Comparison of ENCODE assay signal across 8 cellular contexts in genomic region chr14:103123128-103123633, GRCh38. TPM values are rescaled to one million over a fixed set of nuclear protein-coding genes. Genes with fewer than 3 reads are reported as not detected.
A peak's percentile ranks its signal among the peaks of the same experiment; 100 is the strongest.
DNase-seq lines count a peak whose midpoint lies in the region; ATAC-seq and TF ChIP-seq lines count a peak whose summit lies in the region.

Gene TNFAIP2, plus strand, starts transcription at chr14:103123461. Its CDS starts 2,997 bp downstream, at chr14:103126458.

- CTCF ChIA-PET in Calu3 (lab: Charles Lee) = interaction anchor here (0.8 to 0.9 kb wide), 2 partner anchors 14 to 18 kb away, joined by 3 to 4 read pairs; no protein-coding TSS in a partner anchor

- H3K4me3 ChIP-seq in MG63 (peak within 1 kb of the TSS; percentile 64), duodenal mucosa (ENCODE audit: low read depth in 1 of 2, low read length in 2 of 2) (peak within 1 kb of the TSS; percentile 60 to 68), mononuclear cell (ENCODE audit: low read length) (peak within 1 kb of the TSS; percentile 60), uterus (peak within 1 kb of the TSS; percentile 45 to 55)

- H3K4me1 ChIP-seq in duodenal mucosa (ENCODE audit: control insufficient read depth in 1 of 2, insufficient read depth in 2 of 2, low read length in 2 of 2) (peaks cover 63 to 78% of the 10 kb centered on the region in 2 donors), mononuclear cell (ENCODE audit: insufficient read depth, low read length) (peaks cover 70% of the 10 kb centered on the region), uterus (peaks cover 0 to 31% of the 10 kb centered on the region in 2 donors)

- intact Hi-C loops in Calu3 (cut with micrococcal nuclease; ENCODE audit: unreplicated experiment) = no loop called here
- intact Hi-C loops in uterus (cut with DNase I; ENCODE audit: low total_unique reads) = no loop called here

- H3K27me3 Mint-ChIP-seq in Calu3 (ENCODE audit: unreplicated experiment) = no peaks in the 10 kb centered on the region

- peaks cover 52% of the 10 kb centered on the region for H3K36me3 Mint-ChIP-seq in Calu3 (ENCODE audit: insufficient read depth, unreplicated experiment)

- ATAC-seq in GM18511 (IDR thresholded peaks at IDR 0.05; ENCODE audit: unreplicated experiment) = no peak

- no peaks in the 10 kb centered on the region for H3K9me3 Mint-ChIP-seq in Calu3 (ENCODE audit: low read depth, unreplicated experiment)

- peak within 1 kb of the TSS; percentile 78 for H3K4me3 Mint-ChIP-seq in Calu3 (ENCODE audit: low read depth, unreplicated experiment)

- BruUV-seq in Calu3 (replicated peaks; lab: Mats Ljungman, UMichigan) = no TSS peak

- H3K9me3 ChIP-seq in MG63 (no peaks in the 10 kb centered on the region), duodenal mucosa (ENCODE audit: control insufficient read depth in 1 of 2, low read length in 2 of 2) (no peaks in the 10 kb centered on the region), mononuclear cell (ENCODE audit: low read depth, low read length) (no peaks in the 10 kb centered on the region), uterus (no peaks in the 10 kb centered on the region)

- peak within 1 kb of the TSS; percentile 84 for H3K27ac ChIP-seq in duodenal mucosa (ENCODE audit: low read depth, low read length)
- H3K27ac ChIP-seq in uterus = peak within 1 kb of the TSS; percentile 90 to 92

- peak; percentile 50 to 56 for TF ChIP-seq POLR2A in uterus (IDR thresholded peaks at IDR 0.05)

- no peak for DNase-seq in Calu3
- DNase-seq in MG63 = peak; percentile 44
- DNase-seq in uterus = peak; percentile 42 to 67
- no peak for DNase-seq in NCI-H2171 treated with DMSO at 0.1 percent for 48 hours (lab: John Stamatoyannopoulos, UW)
- DNase-seq in kidney glomerular epithelial cell (lab: John Stamatoyannopoulos, UW) = no peak

- H3K36me3 ChIP-seq in MG63 (peaks cover 8% of the 10 kb centered on the region), duodenal mucosa (ENCODE audit: control insufficient read depth in 1 of 2, insufficient read depth in 2 of 2, low read length in 2 of 2) (no peaks in the 10 kb centered on the region), uterus (no peaks in the 10 kb centered on the region)

- peak within 1 kb of the TSS; percentile 26 to 48 for H3K9ac ChIP-seq in duodenal mucosa (ENCODE audit: low read depth in 1 of 2, low read length in 2 of 2)

- H3K27me3 ChIP-seq in MG63 (no peaks in the 10 kb centered on the region), duodenal mucosa (ENCODE audit: control insufficient read depth in 1 of 2, insufficient read depth in 2 of 2, low read length in 2 of 2) (peaks cover 4 to 14% of the 10 kb centered on the region in 2 donors), mononuclear cell (ENCODE audit: insufficient read depth, low read length) (peaks cover 9% of the 10 kb centered on the region), uterus (no peaks in the 10 kb centered on the region)

- H3K27ac Mint-ChIP-seq in Calu3 (ENCODE audit: unreplicated experiment) = peak within 1 kb of the TSS; percentile 49

- TF ChIP-seq CTCF in Calu3 (IDR thresholded peaks at IDR 0.05; ENCODE audit: unreplicated experiment) (no peak), uterus (IDR thresholded peaks at IDR 0.05) (no peak)

- peaks cover 35% of the 10 kb centered on the region for H3K4me1 Mint-ChIP-seq in Calu3 (ENCODE audit: low read depth, unreplicated experiment)

RNA-seq across cellular contexts. Expression of gene TNFAIP2, which starts in this region (rescaled TPM):
- 113 and 195 TPM in 2 replicates for total RNA-seq in Calu3 (2022)
- total RNA-seq in MG63 (2014; rRNA removed; shearing (Covaris generic); ENCODE audit: low replicate concordance) = 86.5 and 90.4 TPM in 2 replicates
- total RNA-seq in mononuclear cell = 410 TPM
- 10 to 100 TPM; 29.4 to 81.4 (median 60.6) TPM for total RNA-seq in uterus

Comparison
In these comparisons a context has a peak if more than half of its experiments do, and no peak if none do; other contexts are left out.
1. DNase-seq: peak in MG63 (single experiment) and uterus (2 of 2); none in Calu3 (single experiment), NCI-H2171 treated with DMSO at 0.1 percent for 48 hours (single experiment) and kidney glomerular epithelial cell (single experiment).
2. Peak in every context shown above with its lines, with median percentiles within 50 percentile points of each other: H3K4me3 ChIP-seq.